In the genomic region with DNA sequence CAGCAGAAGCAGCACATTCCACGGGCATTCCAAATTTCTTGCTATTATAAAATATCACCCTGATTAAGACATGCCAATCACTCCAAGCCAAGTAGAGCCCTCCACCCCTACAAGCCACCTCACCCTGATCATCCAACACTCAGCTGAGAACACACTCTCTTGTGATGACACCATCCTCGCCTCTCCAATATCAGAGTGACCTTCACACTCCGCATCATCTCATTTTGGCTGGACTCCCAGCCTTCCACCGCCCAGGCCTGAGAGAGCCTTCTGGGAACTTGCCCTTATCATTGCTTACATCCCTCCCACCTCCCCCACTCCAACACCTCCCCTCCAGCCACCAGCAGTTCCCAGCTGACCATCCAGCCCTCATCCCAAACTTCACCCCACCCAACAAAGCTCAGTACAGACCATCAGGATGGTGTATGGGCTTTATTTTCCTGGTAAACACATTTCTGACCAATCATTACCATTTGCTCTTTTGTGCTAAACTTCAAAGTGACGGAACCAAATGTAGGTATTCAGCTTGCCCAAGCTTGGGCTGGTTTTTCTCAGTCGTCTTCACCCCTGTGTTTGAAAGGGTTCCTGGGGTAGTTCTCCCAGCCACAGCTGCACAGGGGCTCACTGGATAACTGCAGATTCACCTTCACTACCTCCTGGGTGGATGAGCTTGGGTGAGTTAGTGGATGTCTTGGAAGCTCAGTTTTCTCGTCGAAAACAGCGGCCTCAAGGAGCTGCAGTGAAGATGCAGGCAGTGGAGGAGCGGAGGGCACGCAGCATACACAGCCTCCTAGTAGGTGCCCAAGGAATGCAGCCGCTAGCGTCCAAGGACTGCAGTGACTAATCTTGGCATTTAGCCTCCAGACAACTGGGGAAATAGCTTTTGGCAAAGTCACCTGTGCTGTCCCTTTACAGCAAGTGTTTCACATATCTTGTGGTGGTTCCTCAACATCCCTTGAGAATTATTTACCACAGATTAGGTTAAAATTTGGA, we compare ENCODE assay signal across 1 cellular context.
TF ChIP-seq lines count a peak whose summit lies in the region.

No MANE protein-coding gene starts in this region.

TF ChIP-seq in HepG2, 621 proteins besides CTCF, POLR2A, EP300 and RAD21 (continued from another document and continues in another):
- TF ChIP-seq TCF7 (IDR thresholded peaks at IDR 0.05; ENCODE audit: low read depth) (peak; percentile 77), HNRNPLL (IDR thresholded peaks at IDR 0.05; ENCODE audit: low read depth, low read length, poor library complexity, severe bottlenecking) (no peak), ZNF143 (CRISPR knock-in tag; IDR thresholded peaks at IDR 0.05) (peak; percentile 52; the same call in 1 of the 2 replicates), ZSCAN30 (CRISPR knock-in tag; IDR thresholded peaks at IDR 0.05) (no peak), ZNF569 (CRISPR knock-in tag; IDR thresholded peaks at IDR 0.05; ENCODE audit: borderline replicate concordance) (no peak), ZHX1 (CRISPR knock-in tag; IDR thresholded peaks at IDR 0.05; ENCODE audit: low read depth) (0 out of 2 replicates have a peak, but pooled peaks have one; percentile 40), GATAD2A (CRISPR knock-in tag; IDR thresholded peaks at IDR 0.05) (peak; percentile 56), ZSCAN21 (CRISPR knock-in tag; IDR thresholded peaks at IDR 0.05; ENCODE audit: borderline replicate concordance) (no peak; the same call in 1 of the 2 replicates), TGIF2 (CRISPR knock-in tag; IDR thresholded peaks at IDR 0.05) (0 out of 2 replicates have a peak, but pooled peaks have one; percentile 27), SPEN (CRISPR knock-in tag; IDR thresholded peaks at IDR 0.05; ENCODE audit: low read depth) (no peak), LBX2 (CRISPR knock-in tag; IDR thresholded peaks at IDR 0.05; ENCODE audit: borderline replicate concordance) (no peak), NR2F6 (IDR thresholded peaks at IDR 0.05) (peak; percentile 18; the same call in 1 of the 2 replicates), NR2F6 (CRISPR knock-in tag; IDR thresholded peaks at IDR 0.05) (0 out of 2 replicates have a peak, but pooled peaks have one; percentile 17), ZNF609 (CRISPR knock-in tag; IDR thresholded peaks at IDR 0.05; ENCODE audit: borderline replicate concordance) (0 out of 2 replicates have a peak, but pooled peaks have one; percentile 29), KDM1A (CRISPR knock-in tag; IDR thresholded peaks at IDR 0.05) (no peak), NCOA2 (CRISPR knock-in tag; IDR thresholded peaks at IDR 0.05) (peak; percentile 43; the same call in 1 of the 2 replicates), ZNF614 (CRISPR knock-in tag; IDR thresholded peaks at IDR 0.05; ENCODE audit: borderline replicate concordance) (0 out of 2 replicates have a peak, but pooled peaks have one; percentile 12), MED13 (CRISPR knock-in tag; IDR thresholded peaks at IDR 0.05) (0 out of 2 replicates have a peak, but pooled peaks have one; percentile 26), ZKSCAN5 (CRISPR knock-in tag; IDR thresholded peaks at IDR 0.05) (no peak), FOSL2 (CRISPR knock-in tag; IDR thresholded peaks at IDR 0.05) (peak; percentile 69), ISL2 (CRISPR knock-in tag; IDR thresholded peaks at IDR 0.05) (peak; percentile 49; the same call in 1 of the 2 replicates), NFYB (CRISPR knock-in tag; IDR thresholded peaks at IDR 0.05) (peak; percentile 74), CBX5 (CRISPR knock-in tag; IDR thresholded peaks at IDR 0.05; ENCODE audit: borderline replicate concordance) (peak; percentile 23; the same call in 1 of the 2 replicates), MLX (CRISPR knock-in tag; IDR thresholded peaks at IDR 0.05) (peak; percentile 34; the same call in 1 of the 2 replicates), ZNF550 (CRISPR knock-in tag; IDR thresholded peaks at IDR 0.05; ENCODE audit: borderline replicate concordance) (no peak), SALL1 (CRISPR knock-in tag; IDR thresholded peaks at IDR 0.05) (peak; percentile 25; the same call in 1 of the 2 replicates), RELA (CRISPR knock-in tag; IDR thresholded peaks at IDR 0.05) (no peak), FOXP1 (IDR thresholded peaks at IDR 0.05) (no peak), FOXP1 (CRISPR knock-in tag; IDR thresholded peaks at IDR 0.05) (0 out of 2 replicates have a peak, but pooled peaks have one; percentile 29), SOX13 (IDR thresholded peaks at IDR 0.05) (no peak), SOX13 (CRISPR knock-in tag; conservative IDR thresholded peaks at IDR 0.05 in 1 of 2, IDR thresholded peaks at IDR 0.05 in 1 of 2) (peak in 1 of 2 experiments; percentile 73; a peak in 2 of 4 replicates), ZMYM4 (CRISPR knock-in tag; IDR thresholded peaks at IDR 0.05) (0 out of 2 replicates have a peak, but pooled peaks have one; percentile 16), MLLT10 (CRISPR knock-in tag; IDR thresholded peaks at IDR 0.05) (no peak), RBAK (CRISPR knock-in tag; IDR thresholded peaks at IDR 0.05) (no peak), NR3C1 (CRISPR knock-in tag; IDR thresholded peaks at IDR 0.05) (no peak), CEBPG (CRISPR knock-in tag; IDR thresholded peaks at IDR 0.05) (peak; percentile 13; the same call in 1 of the 2 replicates), FOXA1 (IDR thresholded peaks at IDR 0.05) (no peak), FOXA1 (CRISPR knock-in tag; IDR thresholded peaks at IDR 0.05) (peak; percentile 62), SRF (IDR thresholded peaks at IDR 0.05; ENCODE audit: low read depth, low read length) (no peak), ATF3 (CRISPR knock-in tag; IDR thresholded peaks at IDR 0.05) (peak; percentile 52; the same call in 1 of the 2 replicates), NFYC (CRISPR knock-in tag; IDR thresholded peaks at IDR 0.05) (peak; percentile 58), ZNF468 (CRISPR knock-in tag; IDR thresholded peaks at IDR 0.05) (no peak), ZNF768 (CRISPR knock-in tag; IDR thresholded peaks at IDR 0.05) (no peak), ZMYM2 (CRISPR knock-in tag; IDR thresholded peaks at IDR 0.05) (0 out of 2 replicates have a peak, but pooled peaks have one; percentile 21)
- TF ChIP-seq, protein P1, sequence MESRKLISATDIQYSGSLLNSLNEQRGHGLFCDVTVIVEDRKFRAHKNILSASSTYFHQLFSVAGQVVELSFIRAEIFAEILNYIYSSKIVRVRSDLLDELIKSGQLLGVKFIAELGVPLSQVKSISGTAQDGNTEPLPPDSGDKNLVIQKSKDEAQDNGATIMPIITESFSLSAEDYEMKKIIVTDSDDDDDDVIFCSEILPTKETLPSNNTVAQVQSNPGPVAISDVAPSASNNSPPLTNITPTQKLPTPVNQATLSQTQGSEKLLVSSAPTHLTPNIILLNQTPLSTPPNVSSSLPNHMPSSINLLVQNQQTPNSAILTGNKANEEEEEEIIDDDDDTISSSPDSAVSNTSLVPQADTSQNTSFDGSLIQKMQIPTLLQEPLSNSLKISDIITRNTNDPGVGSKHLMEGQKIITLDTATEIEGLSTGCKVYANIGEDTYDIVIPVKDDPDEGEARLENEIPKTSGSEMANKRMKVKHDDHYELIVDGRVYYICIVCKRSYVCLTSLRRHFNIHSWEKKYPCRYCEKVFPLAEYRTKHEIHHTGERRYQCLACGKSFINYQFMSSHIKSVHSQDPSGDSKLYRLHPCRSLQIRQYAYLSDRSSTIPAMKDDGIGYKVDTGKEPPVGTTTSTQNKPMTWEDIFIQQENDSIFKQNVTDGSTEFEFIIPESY (CRISPR knock-in tag; IDR thresholded peaks at IDR 0.05) = peak; percentile 87
- TF ChIP-seq, protein P2, sequence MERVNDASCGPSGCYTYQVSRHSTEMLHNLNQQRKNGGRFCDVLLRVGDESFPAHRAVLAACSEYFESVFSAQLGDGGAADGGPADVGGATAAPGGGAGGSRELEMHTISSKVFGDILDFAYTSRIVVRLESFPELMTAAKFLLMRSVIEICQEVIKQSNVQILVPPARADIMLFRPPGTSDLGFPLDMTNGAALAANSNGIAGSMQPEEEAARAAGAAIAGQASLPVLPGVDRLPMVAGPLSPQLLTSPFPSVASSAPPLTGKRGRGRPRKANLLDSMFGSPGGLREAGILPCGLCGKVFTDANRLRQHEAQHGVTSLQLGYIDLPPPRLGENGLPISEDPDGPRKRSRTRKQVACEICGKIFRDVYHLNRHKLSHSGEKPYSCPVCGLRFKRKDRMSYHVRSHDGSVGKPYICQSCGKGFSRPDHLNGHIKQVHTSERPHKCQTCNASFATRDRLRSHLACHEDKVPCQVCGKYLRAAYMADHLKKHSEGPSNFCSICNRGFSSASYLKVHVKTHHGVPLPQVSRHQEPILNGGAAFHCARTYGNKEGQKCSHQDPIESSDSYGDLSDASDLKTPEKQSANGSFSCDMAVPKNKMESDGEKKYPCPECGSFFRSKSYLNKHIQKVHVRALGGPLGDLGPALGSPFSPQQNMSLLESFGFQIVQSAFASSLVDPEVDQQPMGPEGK (CRISPR knock-in tag; IDR thresholded peaks at IDR 0.05) = peak; percentile 66
- TF ChIP-seq, protein P3, sequence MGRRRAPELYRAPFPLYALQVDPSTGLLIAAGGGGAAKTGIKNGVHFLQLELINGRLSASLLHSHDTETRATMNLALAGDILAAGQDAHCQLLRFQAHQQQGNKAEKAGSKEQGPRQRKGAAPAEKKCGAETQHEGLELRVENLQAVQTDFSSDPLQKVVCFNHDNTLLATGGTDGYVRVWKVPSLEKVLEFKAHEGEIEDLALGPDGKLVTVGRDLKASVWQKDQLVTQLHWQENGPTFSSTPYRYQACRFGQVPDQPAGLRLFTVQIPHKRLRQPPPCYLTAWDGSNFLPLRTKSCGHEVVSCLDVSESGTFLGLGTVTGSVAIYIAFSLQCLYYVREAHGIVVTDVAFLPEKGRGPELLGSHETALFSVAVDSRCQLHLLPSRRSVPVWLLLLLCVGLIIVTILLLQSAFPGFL (CRISPR knock-in tag; IDR thresholded peaks at IDR 0.05) = no peak
